1 cellular context compared by ENCODE assay signal in the genomic region with DNA sequence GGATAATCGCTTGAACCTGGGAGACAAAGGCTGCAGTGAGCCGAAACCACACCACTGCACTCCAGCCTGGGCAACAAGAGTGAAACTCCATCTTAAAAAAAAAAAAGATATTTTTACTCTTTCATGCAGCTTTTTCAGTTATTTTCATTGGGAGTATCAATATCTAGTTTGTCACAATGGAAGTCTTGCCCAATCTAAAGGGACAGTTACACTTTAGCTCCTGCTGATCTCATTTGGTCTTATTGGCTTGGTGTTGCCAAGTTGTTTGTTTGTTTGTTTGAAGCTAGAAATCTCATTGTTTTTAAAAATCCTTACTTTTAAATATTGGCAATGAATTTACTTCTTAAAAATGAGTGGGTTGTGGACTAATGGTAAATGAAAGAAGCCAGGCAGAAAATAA.
TF ChIP-seq lines count a peak whose summit lies in the region.

No MANE protein-coding gene starts in this region.

TF ChIP-seq in SK-N-SH treated with all-trans-retinoic acid at 6 μM for 48 hours, 23 proteins besides CTCF, POLR2A, EP300 and RAD21 (continued from another document):
- TF ChIP-seq TSHZ2 (CRISPR knock-in tag; IDR thresholded peaks at IDR 0.05) (no peak), ARNTL (CRISPR knock-in tag; IDR thresholded peaks at IDR 0.05; ENCODE audit: borderline replicate concordance, low read depth) (no peak), ZFP30 (CRISPR knock-in tag; IDR thresholded peaks at IDR 0.05) (no peak), POU6F1 (CRISPR knock-in tag; IDR thresholded peaks at IDR 0.05; ENCODE audit: borderline replicate concordance, low read depth) (no peak), PPARA (CRISPR knock-in tag; IDR thresholded peaks at IDR 0.05; ENCODE audit: borderline replicate concordance) (no peak), BACH2 (CRISPR knock-in tag; IDR thresholded peaks at IDR 0.05; ENCODE audit: borderline replicate concordance) (no peak), TCF4 (CRISPR knock-in tag; IDR thresholded peaks at IDR 0.05; ENCODE audit: borderline replicate concordance) (no peak), ISL1 (CRISPR knock-in tag; IDR thresholded peaks at IDR 0.05) (no peak), ZNF8 (CRISPR knock-in tag; IDR thresholded peaks at IDR 0.05) (no peak), GLIS3 (CRISPR knock-in tag; IDR thresholded peaks at IDR 0.05) (no peak), ZNF565 (CRISPR knock-in tag; conservative IDR thresholded peaks at IDR 0.05; ENCODE audit: low read depth) (no peak), CSRNP3 (CRISPR knock-in tag; IDR thresholded peaks at IDR 0.05) (no peak), ZFP3 (CRISPR knock-in tag; IDR thresholded peaks at IDR 0.05) (no peak)
- TF ChIP-seq, protein P1, sequence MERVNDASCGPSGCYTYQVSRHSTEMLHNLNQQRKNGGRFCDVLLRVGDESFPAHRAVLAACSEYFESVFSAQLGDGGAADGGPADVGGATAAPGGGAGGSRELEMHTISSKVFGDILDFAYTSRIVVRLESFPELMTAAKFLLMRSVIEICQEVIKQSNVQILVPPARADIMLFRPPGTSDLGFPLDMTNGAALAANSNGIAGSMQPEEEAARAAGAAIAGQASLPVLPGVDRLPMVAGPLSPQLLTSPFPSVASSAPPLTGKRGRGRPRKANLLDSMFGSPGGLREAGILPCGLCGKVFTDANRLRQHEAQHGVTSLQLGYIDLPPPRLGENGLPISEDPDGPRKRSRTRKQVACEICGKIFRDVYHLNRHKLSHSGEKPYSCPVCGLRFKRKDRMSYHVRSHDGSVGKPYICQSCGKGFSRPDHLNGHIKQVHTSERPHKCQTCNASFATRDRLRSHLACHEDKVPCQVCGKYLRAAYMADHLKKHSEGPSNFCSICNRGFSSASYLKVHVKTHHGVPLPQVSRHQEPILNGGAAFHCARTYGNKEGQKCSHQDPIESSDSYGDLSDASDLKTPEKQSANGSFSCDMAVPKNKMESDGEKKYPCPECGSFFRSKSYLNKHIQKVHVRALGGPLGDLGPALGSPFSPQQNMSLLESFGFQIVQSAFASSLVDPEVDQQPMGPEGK (CRISPR knock-in tag; IDR thresholded peaks at IDR 0.05; ENCODE audit: borderline replicate concordance): no peak
TF ChIP-seq in SK-N-SH treated with all-trans-retinoic acid at 6 μM for 48 hours: peak in this region for 0.
